In the genomic region with DNA sequence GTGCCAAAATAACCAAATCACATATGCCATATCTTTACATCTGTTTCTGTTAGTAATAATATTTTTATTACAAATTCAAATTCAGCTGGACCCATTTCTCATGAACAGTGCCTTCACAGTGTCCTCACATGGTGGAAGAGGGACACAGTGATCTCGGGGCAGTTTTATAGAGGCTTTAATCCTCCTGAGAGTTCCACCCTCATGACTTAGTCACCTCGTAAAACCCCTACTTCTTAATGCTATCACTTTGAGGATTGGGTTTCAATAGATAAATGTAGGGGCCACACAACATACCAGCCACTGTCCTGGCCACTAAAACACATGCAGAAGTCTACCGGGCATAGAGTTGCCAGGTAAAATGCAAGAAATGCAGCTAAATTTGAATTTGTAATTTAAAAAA, we compare ENCODE assay signal across 17 cellular contexts.
DNase-seq lines count a peak whose midpoint lies in the region; ATAC-seq and TF ChIP-seq lines count a peak whose summit lies in the region.
"Had no signal": no experiment of that assay in that cellular context is flagged by ENCODE, and none has a peak within 500 bp of the region (broad histone marks: within the 10 kb centered on the region; RNA-seq: fewer than 3 reads in every experiment).

No MANE protein-coding gene starts in this region.

- H3K9me2 ChIP-seq in HCT116 (ENCODE audit: insufficient read depth) (no peaks in the 10 kb centered on the region), PC-3 (replicated peaks; ENCODE audit: low read length) (no peaks in the 10 kb centered on the region)

- H3K79me2 ChIP-seq in HCT116 (ENCODE audit: insufficient read depth, low read length), result no peaks in the 10 kb centered on the region
- H3K79me2 ChIP-seq in PC-3 (ENCODE audit: low read length), result no peaks in the 10 kb centered on the region

- H3K9me3 ChIP-seq in HCT116 (ENCODE audit: control insufficient read depth in 1 of 2, insufficient read depth in 1 of 2, low read depth in 1 of 2, low read length in 2 of 2), result peaks cover 10 to 11% of the 10 kb centered on the region in 2 experiments; a peak in 2 of 4 replicates
- no peaks in the 10 kb centered on the region for H3K9me3 ChIP-seq in PC-3 (ENCODE audit: low read length)
- no peaks in the 10 kb centered on the region for H3K9me3 ChIP-seq in adrenal gland (replicated peaks in 1 of 3)

- RAD21 ChIA-PET in HCT116 (lab: Charles Lee; ENCODE audit: low non-redundant PET in 1 of 2, low total read pairs in 2 of 2, uncharacterized antibody in 2 of 2, unreplicated experiment in 2 of 2), result no interaction called here

- H3K9ac ChIP-seq in HCT116 (ENCODE audit: low read length) (no peak overlapping the region), PC-3 (ENCODE audit: low read length) (no peak overlapping the region)
- H3K9ac ChIP-seq: BLaER1, GM23248 had no signal

- BruUV-seq in HCT116 (replicated peaks; lab: Mats Ljungman, UMichigan) (no TSS peak), PC-3 (replicated peaks; lab: Mats Ljungman, UMichigan) (no TSS peak)

- no peak for TF ChIP-seq RAD21 in HCT116 (IDR thresholded peaks at IDR 0.05; ENCODE audit: low read depth)

- WGBS in adrenal gland, 4 donors, result 65 to 83% (median 66%) methylated on average over 3 of the region's 3 CpGs

- no peak for DNase-seq in HCT116 (ENCODE audit: low read depth, low spot score)
- peak; percentile 7 for DNase-seq in NB4 (ENCODE audit: low read depth)
- DNase-seq in PC-3, result peak; percentile 2
- DNase-seq in mucosa of gallbladder (ENCODE audit: low spot score), result no peak
- no peak for DNase-seq in adrenal gland
- DNase-seq: Caco-2; CD4-positive, CD25-positive, alpha-beta regulatory T cell; CD8-positive, alpha-beta T cell; DMS153; DND-41; GM23248; H7; HCEC 1CT had no signal

- no peaks in the 10 kb centered on the region for H3K36me3 ChIP-seq in HCT116 (ENCODE audit: control insufficient read depth in 1 of 2, insufficient read depth in 2 of 2, low read length in 2 of 2)
- no peaks in the 10 kb centered on the region for H3K36me3 ChIP-seq in PC-3 (ENCODE audit: low read depth, low read length)
- H3K36me3 ChIP-seq in adrenal gland (replicated peaks in 1 of 2), result no peaks in the 10 kb centered on the region
- H3K36me3 ChIP-seq: BLaER1 had no signal

- H4K20me1 ChIP-seq in HCT116 (ENCODE audit: insufficient read depth) (no peaks in the 10 kb centered on the region; the same call in 1 of the 2 replicates), PC-3 (ENCODE audit: low read length) (no peaks in the 10 kb centered on the region)
- H4K20me1 ChIP-seq: BLaER1 had no signal

- intact Hi-C loops in HCT116 (cut with micrococcal nuclease) (no loop called here), PC-3 (cut with micrococcal nuclease) (no loop called here), adrenal gland (cut with DNase I) (no loop called here)

- H3K27ac ChIP-seq in HCT116 (ENCODE audit: low read depth, low read length), result no peak overlapping the region
- H3K27ac ChIP-seq in PC-3 (ENCODE audit: low read length), result no peak overlapping the region
- H3K27ac ChIP-seq in adrenal gland, result no peak overlapping the region
- H3K27ac ChIP-seq: 22Rv1, BLaER1, C4-2B, GM23248 had no signal

- peak; percentile 47; the same call in 1 of the 2 replicates for ATAC-seq in HCT116
- ATAC-seq in PC-3, result no peak
- no peak for ATAC-seq in HG02973 (IDR thresholded peaks at IDR 0.05; ENCODE audit: unreplicated experiment)
- ATAC-seq: CD8-positive, alpha-beta T cell had no signal

- CTCF ChIA-PET in HCT116 (lab: Charles Lee), result no interaction called here
- CTCF ChIA-PET in PC-3 (lab: Charles Lee), result no interaction called here

- no peaks in the 10 kb centered on the region for H3K27me3 ChIP-seq in HCT116 (ENCODE audit: insufficient read depth, low read length)
- no peaks in the 10 kb centered on the region for H3K27me3 ChIP-seq in PC-3 (ENCODE audit: low read length)
- no peaks in the 10 kb centered on the region for H3K27me3 ChIP-seq in adrenal gland
- H3K27me3 ChIP-seq: BLaER1 had no signal

- no peak for TF ChIP-seq POLR2A in HCT116 (IDR thresholded peaks at IDR 0.05; ENCODE audit: borderline replicate concordance, extremely low read depth, insufficient read depth, insufficient read length)
- no peak for TF ChIP-seq POLR2A in NB4 (IDR thresholded peaks at IDR 0.05; ENCODE audit: extremely low read depth, insufficient read length)
- TF ChIP-seq POLR2A in adrenal gland (IDR thresholded peaks at IDR 0.05), result no peak

- H3K4me3 ChIP-seq in HCT116 (replicated peaks in 1 of 2; ENCODE audit: low read depth in 1 of 2, low read length in 2 of 2) (no peak overlapping the region), NB4 (ENCODE audit: low read depth, low read length) (no peak overlapping the region), PC-3 (ENCODE audit: low read length) (no peak overlapping the region), adrenal gland (no peak overlapping the region)
- H3K4me3 ChIP-seq: BLaER1, GM23248 had no signal

- POLR2A ChIA-PET in HCT116 (lab: Charles Lee) (no interaction called here), PC-3 (lab: Charles Lee; ENCODE audit: unreplicated experiment) (no interaction called here)

- H2AFZ ChIP-seq in HCT116 (ENCODE audit: low read depth, low read length, poor library complexity, severe bottlenecking), result peak overlapping the region; percentile 54
- no peak overlapping the region for H2AFZ ChIP-seq in PC-3 (ENCODE audit: low read length)
- H2AFZ ChIP-seq: GM23248 had no signal

- TF ChIP-seq CTCF in HCT116 (IDR thresholded peaks at IDR 0.05 in 2 of 3, conservative IDR thresholded peaks at IDR 0.05 in 1 of 3; ENCODE audit: borderline replicate concordance in 1 of 3, insufficient read depth in 1 of 3, low read depth in 2 of 3, low read length in 2 of 3) (no peak), NB4 (IDR thresholded peaks at IDR 0.05; ENCODE audit: low read depth, low read length) (no peak), PC-3 (conservative IDR thresholded peaks at IDR 0.05; ENCODE audit: low read depth, low read length) (no peak), adrenal gland (IDR thresholded peaks at IDR 0.05) (no peak)

- H3K4me1 ChIP-seq in HCT116 (ENCODE audit: control insufficient read depth in 1 of 2, insufficient read depth in 2 of 2, low read length in 2 of 2), result peaks cover 0 to 34% of the 10 kb centered on the region in 2 experiments; a peak in 3 of 4 replicates
- no peaks in the 10 kb centered on the region for H3K4me1 ChIP-seq in PC-3 (ENCODE audit: insufficient read depth, low read length)
- H3K4me1 ChIP-seq in adrenal gland (replicated peaks in 1 of 2), result no peaks in the 10 kb centered on the region
- H3K4me1 ChIP-seq: BLaER1 had no signal

- peak overlapping the region; percentile 21; the same call in 1 of the 2 replicates for H3K4me2 ChIP-seq in HCT116 (ENCODE audit: low read length)
- H3K4me2 ChIP-seq in PC-3 (ENCODE audit: low read length), result no peak overlapping the region
- H3K4me2 ChIP-seq: BLaER1 had no signal

- no peaks in the 10 kb centered on the region for H3F3A ChIP-seq in PC-3 (ENCODE audit: low read length, unreplicated experiment)

TF ChIP-seq in HCT116, 20 proteins besides CTCF, POLR2A, EP300 and RAD21 (continues in another document):
- TF ChIP-seq ZNF274 (IDR thresholded peaks at IDR 0.05; ENCODE audit: low read depth, low read length) (no peak), CEBPB (IDR thresholded peaks at IDR 0.05; ENCODE audit: low read depth) (no peak), SRF (IDR thresholded peaks at IDR 0.05; ENCODE audit: low read depth) (no peak), ELF1 (IDR thresholded peaks at IDR 0.05; ENCODE audit: borderline replicate concordance, low read depth) (no peak), FOSL1 (IDR thresholded peaks at IDR 0.05; ENCODE audit: low read depth) (no peak), SIN3A (IDR thresholded peaks at IDR 0.05; ENCODE audit: low read depth) (no peak), EZH2phosphoT487 (IDR thresholded peaks at IDR 0.05; ENCODE audit: borderline replicate concordance) (no peak), TCF7L2 (IDR thresholded peaks at IDR 0.05; ENCODE audit: borderline replicate concordance, extremely low read depth, insufficient read depth, insufficient read length) (no peak), JUND (IDR thresholded peaks at IDR 0.05) (no peak), EZH2 (IDR thresholded peaks at IDR 0.05) (no peak)
- TF ChIP-seq, protein P1, sequence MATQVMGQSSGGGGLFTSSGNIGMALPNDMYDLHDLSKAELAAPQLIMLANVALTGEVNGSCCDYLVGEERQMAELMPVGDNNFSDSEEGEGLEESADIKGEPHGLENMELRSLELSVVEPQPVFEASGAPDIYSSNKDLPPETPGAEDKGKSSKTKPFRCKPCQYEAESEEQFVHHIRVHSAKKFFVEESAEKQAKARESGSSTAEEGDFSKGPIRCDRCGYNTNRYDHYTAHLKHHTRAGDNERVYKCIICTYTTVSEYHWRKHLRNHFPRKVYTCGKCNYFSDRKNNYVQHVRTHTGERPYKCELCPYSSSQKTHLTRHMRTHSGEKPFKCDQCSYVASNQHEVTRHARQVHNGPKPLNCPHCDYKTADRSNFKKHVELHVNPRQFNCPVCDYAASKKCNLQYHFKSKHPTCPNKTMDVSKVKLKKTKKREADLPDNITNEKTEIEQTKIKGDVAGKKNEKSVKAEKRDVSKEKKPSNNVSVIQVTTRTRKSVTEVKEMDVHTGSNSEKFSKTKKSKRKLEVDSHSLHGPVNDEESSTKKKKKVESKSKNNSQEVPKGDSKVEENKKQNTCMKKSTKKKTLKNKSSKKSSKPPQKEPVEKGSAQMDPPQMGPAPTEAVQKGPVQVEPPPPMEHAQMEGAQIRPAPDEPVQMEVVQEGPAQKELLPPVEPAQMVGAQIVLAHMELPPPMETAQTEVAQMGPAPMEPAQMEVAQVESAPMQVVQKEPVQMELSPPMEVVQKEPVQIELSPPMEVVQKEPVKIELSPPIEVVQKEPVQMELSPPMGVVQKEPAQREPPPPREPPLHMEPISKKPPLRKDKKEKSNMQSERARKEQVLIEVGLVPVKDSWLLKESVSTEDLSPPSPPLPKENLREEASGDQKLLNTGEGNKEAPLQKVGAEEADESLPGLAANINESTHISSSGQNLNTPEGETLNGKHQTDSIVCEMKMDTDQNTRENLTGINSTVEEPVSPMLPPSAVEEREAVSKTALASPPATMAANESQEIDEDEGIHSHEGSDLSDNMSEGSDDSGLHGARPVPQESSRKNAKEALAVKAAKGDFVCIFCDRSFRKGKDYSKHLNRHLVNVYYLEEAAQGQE (IDR thresholded peaks at IDR 0.05; ENCODE audit: low read depth), result no peak
- TF ChIP-seq, protein P2, sequence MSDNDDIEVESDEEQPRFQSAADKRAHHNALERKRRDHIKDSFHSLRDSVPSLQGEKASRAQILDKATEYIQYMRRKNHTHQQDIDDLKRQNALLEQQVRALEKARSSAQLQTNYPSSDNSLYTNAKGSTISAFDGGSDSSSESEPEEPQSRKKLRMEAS (IDR thresholded peaks at IDR 0.05), result no peak

Comparison
In these comparisons a context has a peak if more than half of its experiments do, and no peak if none do; other contexts are left out.
1. DNase-seq: peak in NB4 (single experiment) and PC-3 (single experiment); none in HCT116 (single experiment), mucosa of gallbladder (single experiment) and adrenal gland (0 of 7).